Comparison of ENCODE assay signal across 17 cellular contexts in the genomic region with DNA sequence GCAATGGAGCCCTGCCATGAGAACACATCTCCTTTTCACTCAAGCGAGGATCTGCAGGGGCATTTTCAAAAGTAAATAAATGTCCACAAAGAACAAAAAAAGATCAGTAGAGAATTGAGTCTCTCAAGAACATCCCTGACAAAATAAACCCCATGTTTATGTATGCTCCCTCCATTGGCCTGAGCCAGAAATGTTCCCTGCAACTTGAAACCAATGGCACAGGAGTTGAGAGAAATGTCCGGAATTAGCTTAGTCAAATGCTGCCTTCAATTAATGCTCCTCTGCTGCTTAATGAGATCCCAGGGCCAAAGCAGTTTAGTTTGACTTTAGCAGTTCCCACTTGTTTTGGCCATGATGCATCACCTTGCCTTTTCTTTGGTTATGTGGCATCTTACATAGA.
A peak's percentile ranks its signal among the peaks of the same experiment; 100 is the strongest.
DNase-seq lines count a peak whose midpoint lies in the region; ATAC-seq lines count a peak whose summit lies in the region.
"Had no signal": no experiment of that assay in that cellular context is flagged by ENCODE, and none has a peak within 500 bp of the region (broad histone marks: within the 10 kb centered on the region; RNA-seq: fewer than 3 reads in every experiment).

No MANE protein-coding gene starts in this region.

- H3K27me3 ChIP-seq in Karpas-422 (ENCODE audit: low read length) = no peaks in the 10 kb centered on the region
- no peaks in the 10 kb centered on the region for H3K27me3 ChIP-seq in subcutaneous abdominal adipose tissue (ENCODE audit: control insufficient read depth in 5 of 5, insufficient read depth in 4 of 5, low read length in 5 of 5)
- H3K27me3 ChIP-seq: BE2C had no signal

- peak; percentile 39 for DNase-seq in Karpas-422
- DNase-seq in NCI-H82 (lab: John Stamatoyannopoulos, UW) = peak; percentile 42
- peak; percentile 14 for DNase-seq in fibroblast of gingiva (ENCODE audit: low read depth)
- DNase-seq in NCI-H1694 treated with DMSO at 0.1 percent for 48 hours (lab: John Stamatoyannopoulos, UW) = no peak
- DNase-seq in NCI-H187 (lab: John Stamatoyannopoulos, UW) = no peak
- DNase-seq: ACHN; BE2C; Caco-2; CD4-positive, alpha-beta T cell; DMS79 treated with DMSO at 0.1 percent for 48 hours; GF-D8; GM23248 had no signal

- H3K4me1 ChIP-seq in Karpas-422 (ENCODE audit: low read length) (peaks cover 48% of the 10 kb centered on the region), subcutaneous abdominal adipose tissue (ENCODE audit: control insufficient read depth in 5 of 5, insufficient read depth in 5 of 5, low read length in 5 of 5) (peaks cover 0 to 71% (median 51%) of the 10 kb centered on the region in 5 donors)
- H3K4me1 ChIP-seq: BE2C, Caco-2 had no signal

- H3K4me3 ChIP-seq in Karpas-422 (ENCODE audit: low read length) (no peak overlapping the region), subcutaneous abdominal adipose tissue (ENCODE audit: low read depth in 1 of 5, low read length in 5 of 5) (no peak overlapping the region)
- H3K4me3 ChIP-seq: GM23248, HAP-1 had no signal

- ATAC-seq in HG02642 (IDR thresholded peaks at IDR 0.05; ENCODE audit: poor library complexity, unreplicated experiment) = no peak

- H3K36me3 ChIP-seq in Karpas-422 (ENCODE audit: insufficient read depth, low read length) = peaks cover 27% of the 10 kb centered on the region
- peaks cover 0 to 3% (median 0%) of the 10 kb centered on the region in 5 donors for H3K36me3 ChIP-seq in subcutaneous abdominal adipose tissue (ENCODE audit: control insufficient read depth in 5 of 5, insufficient read depth in 5 of 5, low read length in 5 of 5)
- H3K36me3 ChIP-seq: BE2C, HAP-1 had no signal

- H2AFZ ChIP-seq in Karpas-422 (ENCODE audit: low read length) = no peak overlapping the region
- H2AFZ ChIP-seq: GM23248 had no signal

- no peaks in the 10 kb centered on the region for H3K9me3 ChIP-seq in Karpas-422 (ENCODE audit: low read length)
- H3K9me3 ChIP-seq in subcutaneous abdominal adipose tissue (ENCODE audit: control insufficient read depth in 5 of 5, low read length in 5 of 5) = no peaks in the 10 kb centered on the region
- H3K9me3 ChIP-seq: BE2C, Caco-2, HAP-1 had no signal

- H3K9ac ChIP-seq in Karpas-422 (ENCODE audit: low read length) = no peak overlapping the region
- H3K9ac ChIP-seq in subcutaneous abdominal adipose tissue (ENCODE audit: low read length in 5 of 5) = no peak overlapping the region
- H3K9ac ChIP-seq: GM23248 had no signal

- no peaks in the 10 kb centered on the region; the same call in 1 of the 2 replicates for H3K9me2 ChIP-seq in Karpas-422 (replicated peaks; ENCODE audit: insufficient read depth, low read length)

- H4K20me1 ChIP-seq in Karpas-422 (ENCODE audit: insufficient read depth, low read depth, low read length) = no peaks in the 10 kb centered on the region

- H3K27ac ChIP-seq in Karpas-422 (ENCODE audit: low read length) = no peak overlapping the region
- H3K27ac ChIP-seq in subcutaneous abdominal adipose tissue (ENCODE audit: low read depth, low read length) = peak overlapping the region; percentile 27
- H3K27ac ChIP-seq: C4-2B, GM23248, HL-60 had no signal

- H3K79me2 ChIP-seq in Karpas-422 (ENCODE audit: low read length) = peaks cover 97% of the 10 kb centered on the region

- no peak overlapping the region for H3K4me2 ChIP-seq in Karpas-422 (ENCODE audit: low read depth, low read length, poor library complexity, severe bottlenecking)

Comparison
In these comparisons a context has a peak if more than half of its experiments do, and no peak if none do; other contexts are left out.
1. DNase-seq: peak in Karpas-422 (single experiment), NCI-H82 (single experiment) and fibroblast of gingiva (single experiment); none in NCI-H1694 treated with DMSO at 0.1 percent for 48 hours (single experiment) and NCI-H187 (0 of 2).